ENCODE assay signal across 2 cellular contexts in the genomic region with DNA sequence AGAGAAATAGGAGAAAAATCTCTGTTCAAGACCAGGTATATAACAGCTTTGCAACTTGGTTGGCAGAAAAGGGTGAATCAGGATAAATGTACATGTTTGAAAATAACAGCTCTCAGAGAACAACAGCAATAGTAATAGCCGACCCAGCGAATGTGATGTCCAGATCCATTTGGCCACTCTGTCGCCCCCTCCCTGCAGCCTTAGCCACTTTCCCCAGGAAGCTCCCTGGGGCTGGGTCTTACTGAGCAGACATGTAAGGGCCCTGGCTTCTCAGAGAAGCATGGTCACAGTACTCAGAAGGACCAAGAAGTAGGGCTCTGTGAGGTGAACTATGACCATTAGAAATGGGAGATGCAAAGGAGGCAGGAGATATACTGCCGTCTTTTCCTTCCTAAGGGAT.
TF ChIP-seq lines count a peak whose summit lies in the region.

No MANE protein-coding gene starts in this region.

TF ChIP-seq in GM23338, 12 proteins besides CTCF, POLR2A, EP300 and RAD21 (continued from another document):
- TF ChIP-seq, protein P1, sequence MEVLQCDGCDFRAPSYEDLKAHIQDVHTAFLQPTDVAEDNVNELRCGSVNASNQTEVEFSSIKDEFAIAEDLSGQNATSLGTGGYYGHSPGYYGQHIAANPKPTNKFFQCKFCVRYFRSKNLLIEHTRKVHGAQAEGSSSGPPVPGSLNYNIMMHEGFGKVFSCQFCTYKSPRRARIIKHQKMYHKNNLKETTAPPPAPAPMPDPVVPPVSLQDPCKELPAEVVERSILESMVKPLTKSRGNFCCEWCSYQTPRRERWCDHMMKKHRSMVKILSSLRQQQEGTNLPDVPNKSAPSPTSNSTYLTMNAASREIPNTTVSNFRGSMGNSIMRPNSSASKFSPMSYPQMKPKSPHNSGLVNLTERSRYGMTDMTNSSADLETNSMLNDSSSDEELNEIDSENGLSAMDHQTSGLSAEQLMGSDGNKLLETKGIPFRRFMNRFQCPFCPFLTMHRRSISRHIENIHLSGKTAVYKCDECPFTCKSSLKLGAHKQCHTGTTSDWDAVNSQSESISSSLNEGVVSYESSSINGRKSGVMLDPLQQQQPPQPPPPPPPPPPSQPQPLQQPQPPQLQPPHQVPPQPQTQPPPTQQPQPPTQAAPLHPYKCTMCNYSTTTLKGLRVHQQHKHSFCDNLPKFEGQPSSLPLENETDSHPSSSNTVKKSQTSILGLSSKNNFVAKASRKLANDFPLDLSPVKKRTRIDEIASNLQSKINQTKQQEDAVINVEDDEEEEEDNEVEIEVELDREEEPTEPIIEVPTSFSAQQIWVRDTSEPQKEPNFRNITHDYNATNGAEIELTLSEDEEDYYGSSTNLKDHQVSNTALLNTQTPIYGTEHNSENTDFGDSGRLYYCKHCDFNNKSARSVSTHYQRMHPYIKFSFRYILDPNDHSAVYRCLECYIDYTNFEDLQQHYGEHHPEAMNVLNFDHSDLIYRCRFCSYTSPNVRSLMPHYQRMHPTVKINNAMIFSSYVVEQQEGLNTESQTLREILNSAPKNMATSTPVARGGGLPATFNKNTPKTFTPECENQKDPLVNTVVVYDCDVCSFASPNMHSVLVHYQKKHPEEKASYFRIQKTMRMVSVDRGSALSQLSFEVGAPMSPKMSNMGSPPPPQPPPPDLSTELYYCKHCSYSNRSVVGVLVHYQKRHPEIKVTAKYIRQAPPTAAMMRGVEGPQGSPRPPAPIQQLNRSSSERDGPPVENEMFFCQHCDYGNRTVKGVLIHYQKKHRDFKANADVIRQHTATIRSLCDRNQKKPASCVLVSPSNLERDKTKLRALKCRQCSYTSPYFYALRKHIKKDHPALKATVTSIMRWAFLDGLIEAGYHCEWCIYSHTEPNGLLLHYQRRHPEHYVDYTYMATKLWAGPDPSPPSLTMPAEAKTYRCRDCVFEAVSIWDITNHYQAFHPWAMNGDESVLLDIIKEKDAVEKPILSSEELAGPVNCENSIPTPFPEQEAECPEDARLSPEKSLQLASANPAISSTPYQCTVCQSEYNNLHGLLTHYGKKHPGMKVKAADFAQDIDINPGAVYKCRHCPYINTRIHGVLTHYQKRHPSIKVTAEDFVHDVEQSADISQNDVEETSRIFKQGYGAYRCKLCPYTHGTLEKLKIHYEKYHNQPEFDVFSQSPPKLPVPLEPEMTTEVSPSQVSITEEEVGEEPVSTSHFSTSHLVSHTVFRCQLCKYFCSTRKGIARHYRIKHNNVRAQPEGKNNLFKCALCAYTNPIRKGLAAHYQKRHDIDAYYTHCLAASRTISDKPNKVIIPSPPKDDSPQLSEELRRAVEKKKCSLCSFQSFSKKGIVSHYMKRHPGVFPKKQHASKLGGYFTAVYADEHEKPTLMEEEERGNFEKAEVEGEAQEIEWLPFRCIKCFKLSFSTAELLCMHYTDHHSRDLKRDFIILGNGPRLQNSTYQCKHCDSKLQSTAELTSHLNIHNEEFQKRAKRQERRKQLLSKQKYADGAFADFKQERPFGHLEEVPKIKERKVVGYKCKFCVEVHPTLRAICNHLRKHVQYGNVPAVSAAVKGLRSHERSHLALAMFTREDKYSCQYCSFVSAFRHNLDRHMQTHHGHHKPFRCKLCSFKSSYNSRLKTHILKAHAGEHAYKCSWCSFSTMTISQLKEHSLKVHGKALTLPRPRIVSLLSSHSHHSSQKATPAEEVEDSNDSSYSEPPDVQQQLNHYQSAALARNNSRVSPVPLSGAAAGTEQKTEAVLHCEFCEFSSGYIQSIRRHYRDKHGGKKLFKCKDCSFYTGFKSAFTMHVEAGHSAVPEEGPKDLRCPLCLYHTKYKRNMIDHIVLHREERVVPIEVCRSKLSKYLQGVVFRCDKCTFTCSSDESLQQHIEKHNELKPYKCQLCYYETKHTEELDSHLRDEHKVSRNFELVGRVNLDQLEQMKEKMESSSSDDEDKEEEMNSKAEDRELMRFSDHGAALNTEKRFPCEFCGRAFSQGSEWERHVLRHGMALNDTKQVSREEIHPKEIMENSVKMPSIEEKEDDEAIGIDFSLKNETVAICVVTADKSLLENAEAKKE (CRISPR knock-in tag; IDR thresholded peaks at IDR 0.05): no peak
- TF ChIP-seq, protein P2, sequence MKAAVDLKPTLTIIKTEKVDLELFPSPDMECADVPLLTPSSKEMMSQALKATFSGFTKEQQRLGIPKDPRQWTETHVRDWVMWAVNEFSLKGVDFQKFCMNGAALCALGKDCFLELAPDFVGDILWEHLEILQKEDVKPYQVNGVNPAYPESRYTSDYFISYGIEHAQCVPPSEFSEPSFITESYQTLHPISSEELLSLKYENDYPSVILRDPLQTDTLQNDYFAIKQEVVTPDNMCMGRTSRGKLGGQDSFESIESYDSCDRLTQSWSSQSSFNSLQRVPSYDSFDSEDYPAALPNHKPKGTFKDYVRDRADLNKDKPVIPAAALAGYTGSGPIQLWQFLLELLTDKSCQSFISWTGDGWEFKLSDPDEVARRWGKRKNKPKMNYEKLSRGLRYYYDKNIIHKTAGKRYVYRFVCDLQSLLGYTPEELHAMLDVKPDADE (IDR thresholded peaks at IDR 0.05): no peak
- no peak for TF ChIP-seq EZH2 (IDR thresholded peaks at IDR 0.05; ENCODE audit: low read depth, unreplicated experiment)
- TF ChIP-seq NANOG (IDR thresholded peaks at IDR 0.05; ENCODE audit: borderline replicate concordance): no peak
- no peak for TF ChIP-seq EZH2phosphoT487 (IDR thresholded peaks at IDR 0.05; ENCODE audit: unreplicated experiment)
- TF ChIP-seq, protein P3, sequence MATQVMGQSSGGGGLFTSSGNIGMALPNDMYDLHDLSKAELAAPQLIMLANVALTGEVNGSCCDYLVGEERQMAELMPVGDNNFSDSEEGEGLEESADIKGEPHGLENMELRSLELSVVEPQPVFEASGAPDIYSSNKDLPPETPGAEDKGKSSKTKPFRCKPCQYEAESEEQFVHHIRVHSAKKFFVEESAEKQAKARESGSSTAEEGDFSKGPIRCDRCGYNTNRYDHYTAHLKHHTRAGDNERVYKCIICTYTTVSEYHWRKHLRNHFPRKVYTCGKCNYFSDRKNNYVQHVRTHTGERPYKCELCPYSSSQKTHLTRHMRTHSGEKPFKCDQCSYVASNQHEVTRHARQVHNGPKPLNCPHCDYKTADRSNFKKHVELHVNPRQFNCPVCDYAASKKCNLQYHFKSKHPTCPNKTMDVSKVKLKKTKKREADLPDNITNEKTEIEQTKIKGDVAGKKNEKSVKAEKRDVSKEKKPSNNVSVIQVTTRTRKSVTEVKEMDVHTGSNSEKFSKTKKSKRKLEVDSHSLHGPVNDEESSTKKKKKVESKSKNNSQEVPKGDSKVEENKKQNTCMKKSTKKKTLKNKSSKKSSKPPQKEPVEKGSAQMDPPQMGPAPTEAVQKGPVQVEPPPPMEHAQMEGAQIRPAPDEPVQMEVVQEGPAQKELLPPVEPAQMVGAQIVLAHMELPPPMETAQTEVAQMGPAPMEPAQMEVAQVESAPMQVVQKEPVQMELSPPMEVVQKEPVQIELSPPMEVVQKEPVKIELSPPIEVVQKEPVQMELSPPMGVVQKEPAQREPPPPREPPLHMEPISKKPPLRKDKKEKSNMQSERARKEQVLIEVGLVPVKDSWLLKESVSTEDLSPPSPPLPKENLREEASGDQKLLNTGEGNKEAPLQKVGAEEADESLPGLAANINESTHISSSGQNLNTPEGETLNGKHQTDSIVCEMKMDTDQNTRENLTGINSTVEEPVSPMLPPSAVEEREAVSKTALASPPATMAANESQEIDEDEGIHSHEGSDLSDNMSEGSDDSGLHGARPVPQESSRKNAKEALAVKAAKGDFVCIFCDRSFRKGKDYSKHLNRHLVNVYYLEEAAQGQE (IDR thresholded peaks at IDR 0.05; ENCODE audit: unreplicated experiment): no peak
- no peak for TF ChIP-seq POLR2AphosphoS5 (IDR thresholded peaks at IDR 0.05; ENCODE audit: low read depth)

TF ChIP-seq in WTC11, 78 proteins besides CTCF, POLR2A, EP300 and RAD21 (continued from another document):
- TF ChIP-seq, protein P4, sequence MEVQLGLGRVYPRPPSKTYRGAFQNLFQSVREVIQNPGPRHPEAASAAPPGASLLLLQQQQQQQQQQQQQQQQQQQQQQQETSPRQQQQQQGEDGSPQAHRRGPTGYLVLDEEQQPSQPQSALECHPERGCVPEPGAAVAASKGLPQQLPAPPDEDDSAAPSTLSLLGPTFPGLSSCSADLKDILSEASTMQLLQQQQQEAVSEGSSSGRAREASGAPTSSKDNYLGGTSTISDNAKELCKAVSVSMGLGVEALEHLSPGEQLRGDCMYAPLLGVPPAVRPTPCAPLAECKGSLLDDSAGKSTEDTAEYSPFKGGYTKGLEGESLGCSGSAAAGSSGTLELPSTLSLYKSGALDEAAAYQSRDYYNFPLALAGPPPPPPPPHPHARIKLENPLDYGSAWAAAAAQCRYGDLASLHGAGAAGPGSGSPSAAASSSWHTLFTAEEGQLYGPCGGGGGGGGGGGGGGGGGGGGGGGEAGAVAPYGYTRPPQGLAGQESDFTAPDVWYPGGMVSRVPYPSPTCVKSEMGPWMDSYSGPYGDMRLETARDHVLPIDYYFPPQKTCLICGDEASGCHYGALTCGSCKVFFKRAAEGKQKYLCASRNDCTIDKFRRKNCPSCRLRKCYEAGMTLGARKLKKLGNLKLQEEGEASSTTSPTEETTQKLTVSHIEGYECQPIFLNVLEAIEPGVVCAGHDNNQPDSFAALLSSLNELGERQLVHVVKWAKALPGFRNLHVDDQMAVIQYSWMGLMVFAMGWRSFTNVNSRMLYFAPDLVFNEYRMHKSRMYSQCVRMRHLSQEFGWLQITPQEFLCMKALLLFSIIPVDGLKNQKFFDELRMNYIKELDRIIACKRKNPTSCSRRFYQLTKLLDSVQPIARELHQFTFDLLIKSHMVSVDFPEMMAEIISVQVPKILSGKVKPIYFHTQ (CRISPR knock-in tag; IDR thresholded peaks at IDR 0.05): no peak
- TF ChIP-seq, protein P5, sequence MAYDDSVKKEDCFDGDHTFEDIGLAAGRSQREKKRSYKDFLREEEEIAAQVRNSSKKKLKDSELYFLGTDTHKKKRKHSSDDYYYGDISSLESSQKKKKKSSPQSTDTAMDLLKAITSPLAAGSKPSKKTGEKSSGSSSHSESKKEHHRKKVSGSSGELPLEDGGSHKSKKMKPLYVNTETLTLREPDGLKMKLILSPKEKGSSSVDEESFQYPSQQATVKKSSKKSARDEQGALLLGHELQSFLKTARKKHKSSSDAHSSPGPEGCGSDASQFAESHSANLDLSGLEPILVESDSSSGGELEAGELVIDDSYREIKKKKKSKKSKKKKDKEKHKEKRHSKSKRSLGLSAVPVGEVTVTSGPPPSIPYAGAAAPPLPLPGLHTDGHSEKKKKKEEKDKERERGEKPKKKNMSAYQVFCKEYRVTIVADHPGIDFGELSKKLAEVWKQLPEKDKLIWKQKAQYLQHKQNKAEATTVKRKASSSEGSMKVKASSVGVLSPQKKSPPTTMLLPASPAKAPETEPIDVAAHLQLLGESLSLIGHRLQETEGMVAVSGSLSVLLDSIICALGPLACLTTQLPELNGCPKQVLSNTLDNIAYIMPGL (CRISPR knock-in tag; IDR thresholded peaks at IDR 0.05): no peak
- no peak for TF ChIP-seq OVOL2 (CRISPR knock-in tag; IDR thresholded peaks at IDR 0.05; ENCODE audit: borderline replicate concordance)
